In the genomic region with DNA sequence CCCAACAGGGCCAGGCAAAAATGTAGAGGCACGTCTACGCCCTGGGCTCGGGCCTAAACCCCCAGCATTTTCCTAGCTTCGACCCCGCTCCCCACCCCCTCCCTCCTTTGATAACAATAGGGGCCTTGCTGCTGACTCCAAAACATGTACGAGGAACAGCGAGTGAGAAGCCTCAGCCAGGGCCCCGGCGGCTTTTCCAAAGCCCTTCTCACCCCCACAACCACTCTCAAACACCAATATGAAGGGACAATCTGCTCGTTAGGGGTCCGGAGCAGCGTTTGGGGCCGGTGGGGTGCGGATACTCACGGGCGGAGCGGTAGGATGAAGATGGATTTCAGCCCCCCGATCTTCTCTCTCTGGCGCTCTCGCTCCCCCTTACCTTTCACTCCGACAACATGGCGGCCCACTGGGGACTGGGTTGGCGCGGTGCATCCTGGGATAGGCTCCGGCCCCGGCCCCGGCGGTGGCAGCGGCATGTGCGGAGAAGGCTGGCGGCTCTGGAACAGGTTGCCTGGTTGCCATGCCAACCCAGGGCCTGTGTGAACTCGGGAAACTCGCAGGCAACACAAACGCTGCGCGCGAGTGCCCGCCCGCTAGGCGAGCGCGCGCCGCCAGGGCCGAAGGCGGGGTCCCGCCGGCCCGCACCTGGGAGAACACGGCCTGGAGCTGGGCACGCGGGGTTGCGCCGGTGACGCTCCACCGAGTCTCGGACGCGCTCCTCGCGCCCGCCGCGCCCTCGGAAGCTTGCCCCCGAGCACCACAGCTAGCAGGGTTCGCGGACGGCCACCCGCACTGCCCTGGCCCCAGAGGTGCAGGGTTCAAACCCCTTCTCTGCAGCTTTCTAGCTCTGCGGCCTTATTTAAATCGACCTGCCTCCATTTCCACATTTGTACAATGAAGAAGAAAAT, we compare ENCODE assay signal across 8 cellular contexts. TPM values are rescaled to one million over a fixed set of nuclear protein-coding genes. Genes with fewer than 3 reads are reported as not detected.
DNase-seq lines count a peak whose midpoint lies in the region; ATAC-seq and TF ChIP-seq lines count a peak whose summit lies in the region.

Gene PUM1, minus strand, starts transcription at position 408 of the 908 bp plus-strand sequence. CDS start 6,151 bp downstream, outside the sequence.

- no peaks in the 10 kb centered on the region for H3K9me3 Mint-ChIP-seq in activated naive CD8-positive, alpha-beta T cell (ENCODE audit: low read depth)
- H3K9me3 Mint-ChIP-seq in glutamatergic neuron (ENCODE audit: unreplicated experiment), result peaks cover 7% of the 10 kb centered on the region
- H3K9me3 Mint-ChIP-seq in osteocyte (ENCODE audit: unreplicated experiment), result no peaks in the 10 kb centered on the region

- peak; percentile 95 for DNase-seq in GM10248 (ENCODE audit: extremely low spot score)
- peak; percentile 99 for DNase-seq in NCI-H1092 treated with DMSO at 0.1 percent for 48 hours (lab: John Stamatoyannopoulos, UW)
- DNase-seq in SKM-1 (lab: John Stamatoyannopoulos, UW; ENCODE audit: unreplicated experiment), result peak; percentile 93
- peak; percentile 100 for DNase-seq in glutamatergic neuron
- peak; percentile 99 for DNase-seq in osteocyte (ENCODE audit: extremely low spot score, unreplicated experiment)

- H3K9me3 ChIP-seq in thymus (ENCODE audit: control insufficient read depth), result no peaks in the 10 kb centered on the region

- H3K4me3 Mint-ChIP-seq in activated naive CD8-positive, alpha-beta T cell, result peak within 1 kb of the TSS; percentile 97
- H3K4me3 Mint-ChIP-seq in glutamatergic neuron (ENCODE audit: unreplicated experiment) (peak within 1 kb of the TSS; percentile 99), osteocyte (ENCODE audit: unreplicated experiment) (peak within 1 kb of the TSS; percentile 99)

- peaks cover 27% of the 10 kb centered on the region for H3K4me1 Mint-ChIP-seq in activated naive CD8-positive, alpha-beta T cell (ENCODE audit: low read depth)
- H3K4me1 Mint-ChIP-seq in glutamatergic neuron (ENCODE audit: low read depth, unreplicated experiment) (peaks cover 4% of the 10 kb centered on the region), osteocyte (ENCODE audit: unreplicated experiment) (peaks cover 29% of the 10 kb centered on the region)

- under 1% methylated on average over 72 of the region's 72 CpGs for WGBS in thymus

- peak within 1 kb of the TSS; percentile 75 for H3K4me3 ChIP-seq in thymus (ENCODE audit: low read length)

- H3K27me3 Mint-ChIP-seq in activated naive CD8-positive, alpha-beta T cell, result no peaks in the 10 kb centered on the region
- peaks cover 4% of the 10 kb centered on the region for H3K27me3 Mint-ChIP-seq in glutamatergic neuron (ENCODE audit: unreplicated experiment)
- H3K27me3 Mint-ChIP-seq in osteocyte (ENCODE audit: unreplicated experiment), result no peaks in the 10 kb centered on the region

- TF ChIP-seq CTCF in GM10248 (IDR thresholded peaks at IDR 0.05; ENCODE audit: control extremely low read depth, extremely low read depth, low read depth, missing control alignments) (no peak), glutamatergic neuron (IDR thresholded peaks at IDR 0.05; ENCODE audit: partially characterized antibody, unreplicated experiment) (no peak), osteocyte (IDR thresholded peaks at IDR 0.05) (no peak)

- peaks cover 4% of the 10 kb centered on the region for H3K36me3 ChIP-seq in thymus (ENCODE audit: control insufficient read depth, insufficient read depth)

- CTCF ChIA-PET in GM10248 (lab: Yijun Ruan, JAX), result interaction anchor here (1.3 kb wide), 1 partner anchor 9 kb away, joined by 5 read pairs; no protein-coding TSS in a partner anchor

- H3K4me1 ChIP-seq in thymus (ENCODE audit: control insufficient read depth, insufficient read depth, low read length), result peaks cover 11% of the 10 kb centered on the region

- H3K27ac ChIP-seq in thymus (ENCODE audit: low read depth), result peak within 1 kb of the TSS; percentile 96

- ATAC-seq in HG02610 (IDR thresholded peaks at IDR 0.05; ENCODE audit: unreplicated experiment), result peak; percentile 87

- peaks cover 3% of the 10 kb centered on the region for H3K36me3 Mint-ChIP-seq in activated naive CD8-positive, alpha-beta T cell
- H3K36me3 Mint-ChIP-seq in glutamatergic neuron (ENCODE audit: unreplicated experiment), result no peaks in the 10 kb centered on the region
- no peaks in the 10 kb centered on the region for H3K36me3 Mint-ChIP-seq in osteocyte (ENCODE audit: unreplicated experiment)

- H3K27me3 ChIP-seq in thymus (ENCODE audit: control insufficient read depth, insufficient read depth), result no peaks in the 10 kb centered on the region

- POLR2A ChIA-PET in GM10248 (lab: Yijun Ruan, JAX), result interaction anchor here (0.5 to 0.6 kb wide), 2 partner anchors 96 to 347 kb away, joined by 3 read pairs; no protein-coding TSS in a partner anchor

- H3K27ac Mint-ChIP-seq in activated naive CD8-positive, alpha-beta T cell, result peak within 1 kb of the TSS; percentile 99
- H3K27ac Mint-ChIP-seq in glutamatergic neuron (ENCODE audit: unreplicated experiment) (peak within 1 kb of the TSS; percentile 100), osteocyte (ENCODE audit: unreplicated experiment) (peak within 1 kb of the TSS; percentile 99)

RNA-seq across cellular contexts. Expression of gene PUM1, which starts in this region (rescaled TPM):
- 188 TPM for total RNA-seq in glutamatergic neuron (ENCODE audit: unreplicated experiment)
- total RNA-seq in osteocyte, result 139 and 145 TPM in 2 replicates
- 36.3 TPM for polyA plus RNA-seq in thymus

Comparison
In these comparisons a context has a peak if more than half of its experiments do, and no peak if none do; other contexts are left out.
1. Peak in every context shown above with its lines: DNase-seq, ATAC-seq, H3K4me3 ChIP-seq and H3K27ac ChIP-seq.